ENCODE assay signal across 10 cellular contexts in the genomic region with DNA sequence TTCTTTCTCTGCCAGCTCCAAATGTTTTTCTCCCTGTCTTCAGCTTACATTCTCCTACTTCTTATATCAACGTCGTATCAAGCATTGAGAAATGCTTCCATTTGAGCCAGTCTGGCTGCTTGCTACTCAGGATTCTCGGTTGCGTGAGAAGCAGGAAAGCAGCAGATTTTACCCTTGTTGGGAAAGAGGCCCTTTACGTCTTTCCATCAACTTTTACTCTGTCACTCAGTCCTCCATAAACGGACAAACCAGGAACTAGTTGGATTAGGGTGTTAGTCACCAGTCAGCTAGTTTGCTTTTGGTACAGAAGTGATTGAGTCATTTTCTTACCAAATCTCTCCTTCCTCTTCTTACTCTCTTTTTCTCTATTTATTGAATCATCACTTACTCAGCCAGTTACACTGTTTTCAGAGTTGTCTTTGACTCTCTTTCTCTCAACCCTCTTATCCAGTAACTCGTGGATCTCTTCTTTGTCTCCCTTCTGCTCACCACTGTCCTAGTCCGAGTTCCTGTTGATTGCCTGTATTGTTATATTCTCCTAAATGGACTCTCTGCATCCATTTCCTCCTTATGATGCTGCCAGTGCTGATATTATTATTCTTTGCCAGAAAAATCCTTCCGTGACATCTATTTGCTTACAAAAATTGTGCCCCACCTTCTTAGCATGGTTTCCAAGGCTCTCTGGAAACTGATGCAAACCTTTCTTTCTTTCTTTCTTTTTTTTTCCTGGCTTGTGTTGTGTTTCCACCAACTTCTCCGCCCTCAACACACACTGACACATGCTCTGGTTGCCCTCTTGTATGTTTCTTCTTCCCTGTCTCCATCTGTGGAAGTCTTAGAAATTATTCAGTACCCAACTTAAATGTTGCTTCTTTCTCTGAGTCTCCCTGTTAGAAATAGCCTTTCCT.
DNase-seq lines count a peak whose midpoint lies in the region; ATAC-seq, FAIRE-seq and TF ChIP-seq lines count a peak whose summit lies in the region.
"Had no signal": no experiment of that assay in that cellular context is flagged by ENCODE, and none has a peak within 500 bp of the region (broad histone marks: within the 10 kb centered on the region; RNA-seq: fewer than 3 reads in every experiment).

No MANE protein-coding gene starts in this region.

- SMC1A ChIA-PET in GM12878 (lab: Charles Lee; ENCODE audit: uncharacterized antibody, unreplicated experiment) = interaction anchor here (0.8 to 1.6 kb wide), 3 partner anchors 10 to 202 kb away, joined by 3 to 4 read pairs (median 3); no protein-coding TSS in a partner anchor

- peak overlapping the region; percentile 96 for H3K4ac ChIP-seq in IMR-90 (ENCODE audit: low read depth, low read length)

- peak overlapping the region; percentile 86 for H3K18ac ChIP-seq in IMR-90 (ENCODE audit: low read depth, low read length)

- peak overlapping the region; percentile 80 to 95 for H4K8ac ChIP-seq in IMR-90 (ENCODE audit: low read depth in 2 of 2, low read length in 2 of 2)

- H3K27ac ChIP-seq in IMR-90 (ENCODE audit: insufficient read depth, low read length) (peak overlapping the region; percentile 96), GM12878 (ENCODE audit: control insufficient read depth, insufficient read depth) (no peak overlapping the region)
- H3K27ac ChIP-seq: prostate gland had no signal

- dilution Hi-C loops in IMR-90 (cut with HindIII; ENCODE audit: low sequenced_read_pairs, unreplicated experiment) = no loop called here

- H3K4me1 ChIP-seq in IMR-90 (ENCODE audit: control insufficient read depth, insufficient read depth, low read length) (peaks cover 7% of the 10 kb centered on the region), GM12878 (ENCODE audit: control insufficient read depth, insufficient read depth, low read length) (no peaks in the 10 kb centered on the region)
- H3K4me1 ChIP-seq: prostate gland had no signal

- peak overlapping the region; percentile 47; the same call in 1 of the 2 replicates for H3K9ac ChIP-seq in IMR-90 (ENCODE audit: low read depth, low read length)
- H3K9ac ChIP-seq in GM12878 (ENCODE audit: control insufficient read depth, insufficient read depth, low read length) = no peak overlapping the region

- ATAC-seq in IMR-90 (ENCODE audit: low read depth) (peak; percentile 90), GM12878 (peak; percentile 29; the same call in 2 of the 3 replicates), HG02852 (IDR thresholded peaks at IDR 0.05; ENCODE audit: unreplicated experiment) (no peak), GM21576 (IDR thresholded peaks at IDR 0.05; ENCODE audit: unreplicated experiment) (no peak)

- peak overlapping the region; percentile 97 for H2BK5ac ChIP-seq in IMR-90 (ENCODE audit: low read depth, low read length, poor library complexity, severe bottlenecking)

- CTCF ChIA-PET in IMR-90 (lab: Yijun Ruan, JAX) = interaction anchor here (0.7 to 1.3 kb wide), 3 partner anchors 10 to 154 kb away, joined by 3 to 4 read pairs (median 3); no protein-coding TSS in a partner anchor
- CTCF ChIA-PET in GM12878 (lab: Yijun Ruan, JAX) = no interaction called here

- H3K9me3 ChIP-seq in IMR-90 (ENCODE audit: control insufficient read depth, insufficient read depth, low read length) (no peaks in the 10 kb centered on the region), GM12878 (replicated peaks; ENCODE audit: control insufficient read depth, insufficient read depth, low read length) (no peaks in the 10 kb centered on the region; the same call in 1 of the 3 replicates)
- H3K9me3 ChIP-seq: prostate gland had no signal

- RAD21 ChIA-PET in GM12878 (lab: Charles Lee; ENCODE audit: unreplicated experiment) = no interaction called here

- peak overlapping the region; percentile 70 for H4K5ac ChIP-seq in IMR-90 (ENCODE audit: low read depth, low read length)

- peak overlapping the region; percentile 78; the same call in 2 of the 3 replicates for H2BK15ac ChIP-seq in IMR-90 (ENCODE audit: low read depth, low read length)

- POLR2A ChIA-PET in IMR-90 (lab: Charles Lee; ENCODE audit: unreplicated experiment) = no interaction called here
- POLR2A ChIA-PET in GM12878 (lab: Charles Lee) = no interaction called here

- H4K91ac ChIP-seq in IMR-90 (ENCODE audit: insufficient read depth, low read depth, low read length) = peak overlapping the region; percentile 73

- no peak for FAIRE-seq in GM12878 (lab: Jason Lieb, UNC)

- H3K56ac ChIP-seq in IMR-90 (ENCODE audit: extremely low read depth, insufficient read depth, low read length) = peak overlapping the region; percentile 92

- no peak for TF ChIP-seq RAD21 in IMR-90 (IDR thresholded peaks at IDR 0.05; ENCODE audit: low read length)
- TF ChIP-seq RAD21 in GM12878 (IDR thresholded peaks at IDR 0.05; ENCODE audit: insufficient read depth, low read depth, low read length) = no peak

- H3K36me3 ChIP-seq in IMR-90 (ENCODE audit: control insufficient read depth, insufficient read depth, low read length) (no peaks in the 10 kb centered on the region; the same call in 1 of the 2 replicates), GM12878 (ENCODE audit: control insufficient read depth in 2 of 2, insufficient read depth in 2 of 2, low read length in 1 of 2) (peaks cover 4 to 7% of the 10 kb centered on the region in 2 experiments; a peak in 2 of 4 replicates)
- H3K36me3 ChIP-seq: prostate gland had no signal

- H2BK20ac ChIP-seq in IMR-90 (ENCODE audit: low read depth, low read length) = peak overlapping the region; percentile 79

- peak overlapping the region; percentile 90 for H2AK5ac ChIP-seq in IMR-90 (ENCODE audit: low read depth, low read length)

- no peak for TF ChIP-seq EP300 in GM12878 (IDR thresholded peaks at IDR 0.05; ENCODE audit: borderline replicate concordance in 1 of 2, control insufficient read depth in 1 of 2, low read depth in 2 of 2, low read length in 2 of 2)

- WGBS in IMR-90 (ENCODE audit: extremely low coverage in 2 of 2, insufficient read length in 1 of 2), 2 experiments = 0% methylated on average over 4 of the region's 10 CpGs; no CpG with 5 or more reads in 1 of the 2 experiments
- 72% methylated on average over 10 of the region's 10 CpGs for WGBS in GM12878 (ENCODE audit: insufficient coverage, insufficient replicate concordance, low lambda C conversion rate, missing lambda C conversion rate)

- no peak overlapping the region for H2AK9ac ChIP-seq in IMR-90 (replicated peaks; ENCODE audit: low read depth, low read length, poor library complexity)

- no peaks in the 10 kb centered on the region for H3K9me1 ChIP-seq in IMR-90 (ENCODE audit: insufficient read depth, low read length)

- H3K4me2 ChIP-seq in IMR-90 (ENCODE audit: low read depth, low read length) (peak overlapping the region; percentile 74), GM12878 (ENCODE audit: control insufficient read depth, insufficient read depth) (no peak overlapping the region)

- DNase-seq in AG20443 (ENCODE audit: low spot score) (peak; percentile 54), IMR-90 (peak; percentile 97), GM12878 (ENCODE audit: low read depth, low spot score) (no peak), medulla oblongata (ENCODE audit: extremely low spot score) (peak; percentile 50)
- no peak for DNase-seq in stimulated activated CD4-positive, alpha-beta T cell treated with anti-CD3 and anti-CD28 coated beads, Interleukin-4, amount 100 ng/mL, for 1 hour
- DNase-seq in stimulated activated CD4-positive, alpha-beta T cell treated with anti-CD3 and anti-CD28 coated beads, Interleukin-2, amount 100 ng/mL, for 24 hours = no peak

- BruUV-seq in IMR-90 (replicated peaks; lab: Mats Ljungman, UMichigan) (TSS peak; percentile 96), GM12878 (replicated peaks; lab: Mats Ljungman, UMichigan) (no TSS peak)

- no peak; the same call in 1 of the 2 replicates for TF ChIP-seq POLR2A in IMR-90 (IDR thresholded peaks at IDR 0.05; ENCODE audit: low read depth, low read length)
- TF ChIP-seq POLR2A in GM12878 (IDR thresholded peaks at IDR 0.05; ENCODE audit: low read depth, low read length) = no peak

- no peaks in the 10 kb centered on the region for H3K27me3 ChIP-seq in IMR-90 (ENCODE audit: control insufficient read depth, insufficient read depth, low read length)
- H3K27me3 ChIP-seq in GM12878 (replicated peaks in 1 of 2; ENCODE audit: control insufficient read depth in 2 of 2, insufficient read depth in 2 of 2, low read length in 1 of 2) = no peaks in the 10 kb centered on the region

- H2BK120ac ChIP-seq in IMR-90 (ENCODE audit: low read depth, low read length) = peak overlapping the region; percentile 97

- H3K14ac ChIP-seq in IMR-90 (replicated peaks; ENCODE audit: low read depth, low read length) = peak overlapping the region; percentile 88

- in situ Hi-C loops in IMR-90 (cut with MboI; ENCODE audit: low sequenced_read_pairs) (no loop called here), GM12878 (cut with MboI) (no loop called here)

- H4K20me1 ChIP-seq in IMR-90 (ENCODE audit: insufficient read depth, low read length) = no peaks in the 10 kb centered on the region
- H4K20me1 ChIP-seq in GM12878 (ENCODE audit: control insufficient read depth, insufficient read depth) = no peaks in the 10 kb centered on the region

- TF ChIP-seq CTCF in IMR-90 (conservative IDR thresholded peaks at IDR 0.05; ENCODE audit: low read depth, low read length) (no peak), GM12878 (IDR thresholded peaks at IDR 0.05 in 2 of 3, conservative IDR thresholded peaks at IDR 0.05 in 1 of 3; ENCODE audit: control insufficient read depth in 2 of 3, extremely low read depth in 1 of 3, insufficient read depth in 1 of 3, low read depth in 3 of 3, low read length in 3 of 3) (no peak)

- intact Hi-C loops in IMR-90 (cut with micrococcal nuclease) (loop anchor here (5.0 kb wide), 3 partner anchors 61 to 201 kb away; a partner anchor contains a TSS), GM12878 (cut with micrococcal nuclease; ENCODE audit: unreplicated experiment) (no loop called here)

- peak overlapping the region; percentile 77 for H2AFZ ChIP-seq in IMR-90 (replicated peaks; ENCODE audit: low read length, poor library complexity)
- no peak overlapping the region for H2AFZ ChIP-seq in GM12878 (ENCODE audit: control insufficient read depth, low read depth, low read length)

- peak overlapping the region; percentile 22; the same call in 1 of the 2 replicates for H3K4me3 ChIP-seq in IMR-90 (ENCODE audit: insufficient read depth, low read depth, low read length)
- no peak overlapping the region for H3K4me3 ChIP-seq in GM12878
- H3K4me3 ChIP-seq: coronary artery, prostate gland had no signal

- H3K79me1 ChIP-seq in IMR-90 (ENCODE audit: low read depth in 1 of 2, low read length in 2 of 2) = peaks cover 5 to 17% of the 10 kb centered on the region in 2 experiments; a peak in 3 of 4 replicates

- no peaks in the 10 kb centered on the region; the same call in 1 of the 2 replicates for H3K79me2 ChIP-seq in GM12878 (ENCODE audit: control insufficient read depth, insufficient read depth, low read length)

- peak overlapping the region; percentile 81 for H3K23ac ChIP-seq in IMR-90 (ENCODE audit: low read depth, low read length)

TF ChIP-seq in IMR-90, 13 proteins besides CTCF, POLR2A, EP300 and RAD21 (continues in another document):
- peak; percentile 92 for TF ChIP-seq CEBPB (IDR thresholded peaks at IDR 0.05; ENCODE audit: low read depth, low read length)
- no peak for TF ChIP-seq CHD1 (IDR thresholded peaks at IDR 0.05; ENCODE audit: low read depth, low read length)

TF ChIP-seq in GM12878, 131 proteins besides CTCF, POLR2A, EP300 and RAD21 (continues in another document):
- TF ChIP-seq BCL11A (IDR thresholded peaks at IDR 0.05; ENCODE audit: low read depth, low read length) (no peak), ZNF24 (IDR thresholded peaks at IDR 0.05) (no peak), ZNF384 (IDR thresholded peaks at IDR 0.05; ENCODE audit: borderline replicate concordance, low read depth, low read length) (no peak)

Comparison
In these comparisons a context has a peak if more than half of its experiments do, and no peak if none do; other contexts are left out.
1. DNase-seq: peak in AG20443 (single experiment), IMR-90 (single experiment) and medulla oblongata (single experiment); none in GM12878 (single experiment), stimulated activated CD4-positive, alpha-beta T cell treated with anti-CD3 and anti-CD28 coated beads, Interleukin-4, amount 100 ng/mL, for 1 hour (single experiment) and stimulated activated CD4-positive, alpha-beta T cell treated with anti-CD3 and anti-CD28 coated beads, Interleukin-2, amount 100 ng/mL, for 24 hours (0 of 2).
2. ATAC-seq: peak in IMR-90 (single experiment) and GM12878 (single experiment); none in HG02852 (single experiment) and GM21576 (single experiment).